Comparison of ENCODE assay signal across 1 cellular context in genomic region chr9:86246752-86247161, GRCh38.
TF ChIP-seq lines count a peak whose summit lies in the region.

No MANE protein-coding gene starts in this region.

TF ChIP-seq in GM12878, 131 proteins besides CTCF, POLR2A, EP300 and RAD21 (continues in another document):
- TF ChIP-seq SIX5 (IDR thresholded peaks at IDR 0.05; ENCODE audit: low read depth, low read length, severe bottlenecking) (no peak), EGR1 (IDR thresholded peaks at IDR 0.05; ENCODE audit: borderline replicate concordance in 1 of 2, low read depth in 2 of 2, low read length in 2 of 2) (no peak), SKIL (IDR thresholded peaks at IDR 0.05; ENCODE audit: low read depth, poor library complexity, severe bottlenecking) (peak; percentile 56), RBBP5 (conservative IDR thresholded peaks at IDR 0.05) (no peak), RELA (IDR thresholded peaks at IDR 0.05; ENCODE audit: borderline replicate concordance, partially characterized antibody) (no peak), ELK1 (IDR thresholded peaks at IDR 0.05; ENCODE audit: low read depth, low read length) (no peak), NR2C1 (IDR thresholded peaks at IDR 0.05) (no peak), SIN3A (IDR thresholded peaks at IDR 0.05; ENCODE audit: low read depth, low read length) (no peak), TBL1XR1 (IDR thresholded peaks at IDR 0.05; ENCODE audit: low read depth, low read length) (no peak), EED (IDR thresholded peaks at IDR 0.05; ENCODE audit: low read depth) (peak; percentile 54), MEF2B (IDR thresholded peaks at IDR 0.05; ENCODE audit: partially characterized antibody, poor library complexity, severe bottlenecking) (peak; percentile 100), ZBED1 (IDR thresholded peaks at IDR 0.05; ENCODE audit: borderline replicate concordance) (no peak), MEF2A (IDR thresholded peaks at IDR 0.05; ENCODE audit: insufficient read depth, low read depth, low read length) (no peak), BHLHE40 (IDR thresholded peaks at IDR 0.05; ENCODE audit: borderline replicate concordance in 1 of 2, low read depth in 2 of 2, low read length in 1 of 2) (peak in 1 of 2 experiments; percentile 34; a peak in 1 of 4 replicates), TCF7 (IDR thresholded peaks at IDR 0.05; ENCODE audit: borderline replicate concordance) (no peak), SP1 (IDR thresholded peaks at IDR 0.05; ENCODE audit: low read depth, low read length) (peak; percentile 31), HDAC6 (IDR thresholded peaks at IDR 0.05; ENCODE audit: unreplicated experiment) (no peak), ZBTB33 (IDR thresholded peaks at IDR 0.05) (no peak), JUNB (IDR thresholded peaks at IDR 0.05) (no peak), POLR2AphosphoS2 (IDR thresholded peaks at IDR 0.05; ENCODE audit: low read depth, low read length) (no peak), POLR2AphosphoS5 (IDR thresholded peaks at IDR 0.05; ENCODE audit: low read length) (no peak), MXI1 (IDR thresholded peaks at IDR 0.05; ENCODE audit: low read depth, low read length) (no peak), RFX5 (IDR thresholded peaks at IDR 0.05; ENCODE audit: low read depth, low read length) (no peak), TCF3 (IDR thresholded peaks at IDR 0.05; ENCODE audit: borderline replicate concordance, insufficient read depth, low read depth, low read length) (no peak), FOXM1 (IDR thresholded peaks at IDR 0.05; ENCODE audit: low read depth, low read length) (no peak), RB1 (IDR thresholded peaks at IDR 0.05; ENCODE audit: borderline replicate concordance) (peak; percentile 88; the same call in 1 of the 2 replicates), ZNF24 (IDR thresholded peaks at IDR 0.05) (no peak), ZNF217 (IDR thresholded peaks at IDR 0.05) (no peak), ESRRA (IDR thresholded peaks at IDR 0.05; ENCODE audit: low read length) (no peak), CHD4 (IDR thresholded peaks at IDR 0.05) (no peak), IKZF1 (conservative IDR thresholded peaks at IDR 0.05) (peak; percentile 47; the same call in 1 of the 2 replicates), WRNIP1 (IDR thresholded peaks at IDR 0.05; ENCODE audit: borderline replicate concordance, low read depth, low read length) (no peak), DPF2 (IDR thresholded peaks at IDR 0.05) (no peak)
- TF ChIP-seq, protein P1, sequence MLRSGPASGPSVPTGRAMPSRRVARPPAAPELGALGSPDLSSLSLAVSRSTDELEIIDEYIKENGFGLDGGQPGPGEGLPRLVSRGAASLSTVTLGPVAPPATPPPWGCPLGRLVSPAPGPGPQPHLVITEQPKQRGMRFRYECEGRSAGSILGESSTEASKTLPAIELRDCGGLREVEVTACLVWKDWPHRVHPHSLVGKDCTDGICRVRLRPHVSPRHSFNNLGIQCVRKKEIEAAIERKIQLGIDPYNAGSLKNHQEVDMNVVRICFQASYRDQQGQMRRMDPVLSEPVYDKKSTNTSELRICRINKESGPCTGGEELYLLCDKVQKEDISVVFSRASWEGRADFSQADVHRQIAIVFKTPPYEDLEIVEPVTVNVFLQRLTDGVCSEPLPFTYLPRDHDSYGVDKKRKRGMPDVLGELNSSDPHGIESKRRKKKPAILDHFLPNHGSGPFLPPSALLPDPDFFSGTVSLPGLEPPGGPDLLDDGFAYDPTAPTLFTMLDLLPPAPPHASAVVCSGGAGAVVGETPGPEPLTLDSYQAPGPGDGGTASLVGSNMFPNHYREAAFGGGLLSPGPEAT (IDR thresholded peaks at IDR 0.05; ENCODE audit: low read depth), result peak; percentile 38; the same call in 1 of the 2 replicates
- TF ChIP-seq, protein P2, sequence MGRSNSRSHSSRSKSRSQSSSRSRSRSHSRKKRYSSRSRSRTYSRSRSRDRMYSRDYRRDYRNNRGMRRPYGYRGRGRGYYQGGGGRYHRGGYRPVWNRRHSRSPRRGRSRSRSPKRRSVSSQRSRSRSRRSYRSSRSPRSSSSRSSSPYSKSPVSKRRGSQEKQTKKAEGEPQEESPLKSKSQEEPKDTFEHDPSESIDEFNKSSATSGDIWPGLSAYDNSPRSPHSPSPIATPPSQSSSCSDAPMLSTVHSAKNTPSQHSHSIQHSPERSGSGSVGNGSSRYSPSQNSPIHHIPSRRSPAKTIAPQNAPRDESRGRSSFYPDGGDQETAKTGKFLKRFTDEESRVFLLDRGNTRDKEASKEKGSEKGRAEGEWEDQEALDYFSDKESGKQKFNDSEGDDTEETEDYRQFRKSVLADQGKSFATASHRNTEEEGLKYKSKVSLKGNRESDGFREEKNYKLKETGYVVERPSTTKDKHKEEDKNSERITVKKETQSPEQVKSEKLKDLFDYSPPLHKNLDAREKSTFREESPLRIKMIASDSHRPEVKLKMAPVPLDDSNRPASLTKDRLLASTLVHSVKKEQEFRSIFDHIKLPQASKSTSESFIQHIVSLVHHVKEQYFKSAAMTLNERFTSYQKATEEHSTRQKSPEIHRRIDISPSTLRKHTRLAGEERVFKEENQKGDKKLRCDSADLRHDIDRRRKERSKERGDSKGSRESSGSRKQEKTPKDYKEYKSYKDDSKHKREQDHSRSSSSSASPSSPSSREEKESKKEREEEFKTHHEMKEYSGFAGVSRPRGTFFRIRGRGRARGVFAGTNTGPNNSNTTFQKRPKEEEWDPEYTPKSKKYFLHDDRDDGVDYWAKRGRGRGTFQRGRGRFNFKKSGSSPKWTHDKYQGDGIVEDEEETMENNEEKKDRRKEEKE (IDR thresholded peaks at IDR 0.05), result no peak
- TF ChIP-seq, protein P3, sequence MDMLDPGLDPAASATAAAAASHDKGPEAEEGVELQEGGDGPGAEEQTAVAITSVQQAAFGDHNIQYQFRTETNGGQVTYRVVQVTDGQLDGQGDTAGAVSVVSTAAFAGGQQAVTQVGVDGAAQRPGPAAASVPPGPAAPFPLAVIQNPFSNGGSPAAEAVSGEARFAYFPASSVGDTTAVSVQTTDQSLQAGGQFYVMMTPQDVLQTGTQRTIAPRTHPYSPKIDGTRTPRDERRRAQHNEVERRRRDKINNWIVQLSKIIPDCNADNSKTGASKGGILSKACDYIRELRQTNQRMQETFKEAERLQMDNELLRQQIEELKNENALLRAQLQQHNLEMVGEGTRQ (IDR thresholded peaks at IDR 0.05; ENCODE audit: borderline replicate concordance, low read depth, low read length), result no peak
- TF ChIP-seq, protein P4, sequence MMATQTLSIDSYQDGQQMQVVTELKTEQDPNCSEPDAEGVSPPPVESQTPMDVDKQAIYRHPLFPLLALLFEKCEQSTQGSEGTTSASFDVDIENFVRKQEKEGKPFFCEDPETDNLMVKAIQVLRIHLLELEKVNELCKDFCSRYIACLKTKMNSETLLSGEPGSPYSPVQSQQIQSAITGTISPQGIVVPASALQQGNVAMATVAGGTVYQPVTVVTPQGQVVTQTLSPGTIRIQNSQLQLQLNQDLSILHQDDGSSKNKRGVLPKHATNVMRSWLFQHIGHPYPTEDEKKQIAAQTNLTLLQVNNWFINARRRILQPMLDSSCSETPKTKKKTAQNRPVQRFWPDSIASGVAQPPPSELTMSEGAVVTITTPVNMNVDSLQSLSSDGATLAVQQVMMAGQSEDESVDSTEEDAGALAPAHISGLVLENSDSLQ (IDR thresholded peaks at IDR 0.05), result no peak
- TF ChIP-seq, protein P5, sequence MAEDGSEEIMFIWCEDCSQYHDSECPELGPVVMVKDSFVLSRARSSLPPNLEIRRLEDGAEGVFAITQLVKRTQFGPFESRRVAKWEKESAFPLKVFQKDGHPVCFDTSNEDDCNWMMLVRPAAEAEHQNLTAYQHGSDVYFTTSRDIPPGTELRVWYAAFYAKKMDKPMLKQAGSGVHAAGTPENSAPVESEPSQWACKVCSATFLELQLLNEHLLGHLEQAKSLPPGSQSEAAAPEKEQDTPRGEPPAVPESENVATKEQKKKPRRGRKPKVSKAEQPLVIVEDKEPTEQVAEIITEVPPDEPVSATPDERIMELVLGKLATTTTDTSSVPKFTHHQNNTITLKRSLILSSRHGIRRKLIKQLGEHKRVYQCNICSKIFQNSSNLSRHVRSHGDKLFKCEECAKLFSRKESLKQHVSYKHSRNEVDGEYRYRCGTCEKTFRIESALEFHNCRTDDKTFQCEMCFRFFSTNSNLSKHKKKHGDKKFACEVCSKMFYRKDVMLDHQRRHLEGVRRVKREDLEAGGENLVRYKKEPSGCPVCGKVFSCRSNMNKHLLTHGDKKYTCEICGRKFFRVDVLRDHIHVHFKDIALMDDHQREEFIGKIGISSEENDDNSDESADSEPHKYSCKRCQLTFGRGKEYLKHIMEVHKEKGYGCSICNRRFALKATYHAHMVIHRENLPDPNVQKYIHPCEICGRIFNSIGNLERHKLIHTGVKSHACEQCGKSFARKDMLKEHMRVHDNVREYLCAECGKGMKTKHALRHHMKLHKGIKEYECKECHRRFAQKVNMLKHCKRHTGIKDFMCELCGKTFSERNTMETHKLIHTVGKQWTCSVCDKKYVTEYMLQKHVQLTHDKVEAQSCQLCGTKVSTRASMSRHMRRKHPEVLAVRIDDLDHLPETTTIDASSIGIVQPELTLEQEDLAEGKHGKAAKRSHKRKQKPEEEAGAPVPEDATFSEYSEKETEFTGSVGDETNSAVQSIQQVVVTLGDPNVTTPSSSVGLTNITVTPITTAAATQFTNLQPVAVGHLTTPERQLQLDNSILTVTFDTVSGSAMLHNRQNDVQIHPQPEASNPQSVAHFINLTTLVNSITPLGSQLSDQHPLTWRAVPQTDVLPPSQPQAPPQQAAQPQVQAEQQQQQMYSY (CRISPR knock-in tag; IDR thresholded peaks at IDR 0.05), result no peak
- TF ChIP-seq, protein P6, sequence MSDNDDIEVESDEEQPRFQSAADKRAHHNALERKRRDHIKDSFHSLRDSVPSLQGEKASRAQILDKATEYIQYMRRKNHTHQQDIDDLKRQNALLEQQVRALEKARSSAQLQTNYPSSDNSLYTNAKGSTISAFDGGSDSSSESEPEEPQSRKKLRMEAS (IDR thresholded peaks at IDR 0.05; ENCODE audit: low read depth, low read length), result no peak
- TF ChIP-seq, protein P7, sequence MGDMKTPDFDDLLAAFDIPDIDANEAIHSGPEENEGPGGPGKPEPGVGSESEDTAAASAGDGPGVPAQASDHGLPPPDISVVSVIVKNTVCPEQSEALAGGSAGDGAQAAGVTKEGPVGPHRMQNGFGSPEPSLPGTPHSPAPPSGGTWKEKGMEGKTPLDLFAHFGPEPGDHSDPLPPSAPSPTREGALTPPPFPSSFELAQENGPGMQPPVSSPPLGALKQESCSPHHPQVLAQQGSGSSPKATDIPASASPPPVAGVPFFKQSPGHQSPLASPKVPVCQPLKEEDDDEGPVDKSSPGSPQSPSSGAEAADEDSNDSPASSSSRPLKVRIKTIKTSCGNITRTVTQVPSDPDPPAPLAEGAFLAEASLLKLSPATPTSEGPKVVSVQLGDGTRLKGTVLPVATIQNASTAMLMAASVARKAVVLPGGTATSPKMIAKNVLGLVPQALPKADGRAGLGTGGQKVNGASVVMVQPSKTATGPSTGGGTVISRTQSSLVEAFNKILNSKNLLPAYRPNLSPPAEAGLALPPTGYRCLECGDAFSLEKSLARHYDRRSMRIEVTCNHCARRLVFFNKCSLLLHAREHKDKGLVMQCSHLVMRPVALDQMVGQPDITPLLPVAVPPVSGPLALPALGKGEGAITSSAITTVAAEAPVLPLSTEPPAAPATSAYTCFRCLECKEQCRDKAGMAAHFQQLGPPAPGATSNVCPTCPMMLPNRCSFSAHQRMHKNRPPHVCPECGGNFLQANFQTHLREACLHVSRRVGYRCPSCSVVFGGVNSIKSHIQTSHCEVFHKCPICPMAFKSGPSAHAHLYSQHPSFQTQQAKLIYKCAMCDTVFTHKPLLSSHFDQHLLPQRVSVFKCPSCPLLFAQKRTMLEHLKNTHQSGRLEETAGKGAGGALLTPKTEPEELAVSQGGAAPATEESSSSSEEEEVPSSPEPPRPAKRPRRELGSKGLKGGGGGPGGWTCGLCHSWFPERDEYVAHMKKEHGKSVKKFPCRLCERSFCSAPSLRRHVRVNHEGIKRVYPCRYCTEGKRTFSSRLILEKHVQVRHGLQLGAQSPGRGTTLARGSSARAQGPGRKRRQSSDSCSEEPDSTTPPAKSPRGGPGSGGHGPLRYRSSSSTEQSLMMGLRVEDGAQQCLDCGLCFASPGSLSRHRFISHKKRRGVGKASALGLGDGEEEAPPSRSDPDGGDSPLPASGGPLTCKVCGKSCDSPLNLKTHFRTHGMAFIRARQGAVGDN (IDR thresholded peaks at IDR 0.05), result 0 out of 2 replicates have a peak, but pooled peaks have one; percentile 26
